ENCODE assay signal across 27 cellular contexts in the genomic region with DNA sequence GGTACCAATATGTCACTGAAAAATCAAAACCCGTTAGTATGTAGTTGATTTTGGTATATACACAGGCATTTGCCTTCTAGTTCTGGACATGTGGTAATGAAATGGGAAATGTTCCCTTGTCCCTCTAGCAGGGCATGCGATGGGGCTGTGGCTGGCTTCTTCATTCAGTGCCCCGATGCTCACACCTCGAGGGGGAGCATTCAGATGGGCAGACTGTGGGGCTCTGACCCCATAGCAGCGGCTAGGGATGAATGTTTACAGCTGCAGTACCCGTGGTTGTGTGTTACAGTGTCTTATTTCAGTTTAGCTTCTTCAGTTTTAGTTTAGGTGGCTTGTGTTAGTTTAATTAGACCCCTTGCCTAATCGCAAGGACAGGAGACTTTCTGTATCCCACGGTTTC.
"Had no signal": no experiment of that assay in that cellular context is flagged by ENCODE, and none has a peak within 500 bp of the region (broad histone marks: within the 10 kb centered on the region; RNA-seq: fewer than 3 reads in every experiment).

No MANE protein-coding gene starts in this region.

- FAIRE-seq: islet of Langerhans, kidney, urothelium cell line had no signal

- H3K4me1 ChIP-seq: left lung, suprapubic skin, tibial artery, upper lobe of right lung had no signal

- H3K27me3 ChIP-seq: left lung, ovary, suprapubic skin, tibial artery, upper lobe of right lung had no signal

- H3K27ac ChIP-seq: left lung, ovary, skin epidermis, suprapubic skin, thoracic aorta, tibial artery, upper lobe of right lung had no signal

- ATAC-seq: left colon; left lung; natural killer cell; right cardiac atrium; sciatic nerve; stimulated activated effector memory CD8-positive, alpha-beta T cell treated with anti-CD3 and anti-CD28 coated beads, Interleukin-12 subunit alpha, Interleukin-12 subunit beta, amount 100 ng/mL, for 72 hours; upper lobe of right lung had no signal

- DNase-seq: hypothalamus; immature natural killer cell; kidney; left colon; left lung; mesendoderm; naive B cell; natural killer cell; ovary; retina; right cardiac atrium; stimulated activated CD4-positive, alpha-beta T cell treated with anti-CD3 and anti-CD28 coated beads, Interleukin-12 subunit alpha, Interleukin-12 subunit beta, amount 100 ng/mL, for 4 hours; stimulated activated CD4-positive, alpha-beta T cell treated with anti-CD3 and anti-CD28 coated beads, Interleukin-15, amount 100 ng/mL, for 24 hours; stimulated activated CD4-positive, alpha-beta T cell treated with anti-CD3 and anti-CD28 coated beads, Interleukin-2, amount 100 ng/mL, for 24 hours; stimulated activated CD4-positive, alpha-beta T cell treated with anti-CD3 and anti-CD28 coated beads, Interleukin-4, amount 100 ng/mL, for 1 hour; stimulated activated naive CD4-positive, alpha-beta T cell; tibial artery; trophoblast cell; upper lobe of right lung had no signal

- H3K36me3 ChIP-seq: left lung, ovary, suprapubic skin, thoracic aorta, tibial artery, upper lobe of right lung had no signal

- H3K9me3 ChIP-seq: ovary, suprapubic skin, thoracic aorta, tibial artery, upper lobe of right lung had no signal

- H3K4me3 ChIP-seq: left lung, lung, ovary, skin epidermis, suprapubic skin, thoracic aorta, tibial artery, upper lobe of right lung had no signal
